ENCODE assay signal across 8 cellular contexts in the genomic region with DNA sequence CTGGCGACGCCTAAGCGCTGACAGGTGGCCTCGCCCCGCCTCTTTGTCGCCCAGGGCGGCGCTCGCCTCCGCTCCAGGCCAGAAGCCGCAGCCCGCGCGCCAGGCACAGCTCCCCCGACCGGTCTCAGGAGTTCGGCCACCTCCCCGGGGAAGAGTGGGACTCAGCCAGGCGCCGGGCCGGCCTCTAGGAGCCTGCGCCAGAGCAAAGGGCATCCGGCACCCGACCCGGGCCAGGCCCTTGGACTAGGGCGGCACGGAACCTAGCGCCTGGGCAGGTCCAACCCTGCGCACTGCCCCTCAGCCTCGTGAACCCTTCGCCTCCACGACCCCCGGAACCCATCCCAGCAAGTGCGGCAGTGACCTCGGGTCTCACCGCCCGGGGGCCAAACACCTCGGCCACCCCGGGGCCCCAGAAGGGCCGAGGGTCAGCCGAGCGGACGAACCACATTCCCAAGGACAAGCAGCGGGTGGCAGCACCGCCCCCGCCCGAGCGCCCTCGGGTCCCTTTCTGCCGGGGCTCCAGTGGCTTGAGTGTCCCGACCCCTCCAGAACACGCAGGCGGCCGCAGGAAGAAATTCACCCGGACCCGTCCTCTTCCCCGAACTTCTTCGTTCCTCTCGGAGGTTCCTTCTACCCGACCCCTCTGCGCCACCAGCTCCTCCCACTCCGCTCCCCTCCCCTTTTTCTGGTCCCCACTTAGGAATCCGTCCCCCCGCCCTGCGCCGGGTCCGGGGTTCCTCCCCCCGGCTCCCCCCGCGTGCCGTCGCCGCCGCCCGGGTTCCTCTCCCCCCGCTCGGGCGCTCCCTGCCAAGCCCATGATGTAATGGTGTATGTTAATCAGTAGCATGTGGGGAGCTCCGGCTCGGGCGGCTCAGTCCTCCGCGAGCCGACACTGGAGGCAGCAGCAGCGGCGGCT. TPM values are rescaled to one million over a fixed set of nuclear protein-coding genes. Genes with fewer than 3 reads are reported as not detected.
A peak's percentile ranks its signal among the peaks of the same experiment; 100 is the strongest.
DNase-seq lines count a peak whose midpoint lies in the region; FAIRE-seq and TF ChIP-seq lines count a peak whose summit lies in the region.

No MANE protein-coding gene starts in this region.

- H3K4me2 ChIP-seq in Loucy (ENCODE audit: low read depth, low read length, poor library complexity, severe bottlenecking), result peak overlapping the region; percentile 90

- H3K9me3 ChIP-seq in Loucy (ENCODE audit: insufficient read depth, low read depth, low read length) (no peaks in the 10 kb centered on the region), left ventricle myocardium inferior (replicated peaks) (no peaks in the 10 kb centered on the region)

- H3K4me1 Mint-ChIP-seq in progenitor cell of endocrine pancreas (ENCODE audit: low read depth), result peaks cover 14% of the 10 kb centered on the region

- H3K9me3 Mint-ChIP-seq in progenitor cell of endocrine pancreas (ENCODE audit: low read depth), result no peaks in the 10 kb centered on the region

- peaks cover 27% of the 10 kb centered on the region for H3K27me3 Mint-ChIP-seq in progenitor cell of endocrine pancreas

- peak overlapping the region; percentile 95 for H3K27ac Mint-ChIP-seq in progenitor cell of endocrine pancreas

- DNase-seq in GM06990 (ENCODE audit: extremely low read depth, insufficient read length), result peak; percentile 78
- DNase-seq in GOT3 (lab: John Stamatoyannopoulos, UW), result peak; percentile 18
- DNase-seq in SW480 (ENCODE audit: low spot score), result peak; percentile 93
- DNase-seq in amniotic epithelial cell (ENCODE audit: low read depth), result peak; percentile 77
- peak; percentile 96 for DNase-seq in left ventricle myocardium inferior
- DNase-seq in progenitor cell of endocrine pancreas (ENCODE audit: low spot score, unreplicated experiment), result peak; percentile 81
- peak; percentile 96 for DNase-seq in urothelium cell line (ENCODE audit: low spot score)

- H3K27ac ChIP-seq in left ventricle myocardium inferior (replicated peaks), result peak overlapping the region; percentile 99

- peak overlapping the region; percentile 94 for H2AFZ ChIP-seq in Loucy (ENCODE audit: low read length)

- H3K36me3 ChIP-seq in GM06990 (ENCODE audit: control insufficient read depth, insufficient read depth, low read length) (no peaks in the 10 kb centered on the region), Loucy (ENCODE audit: insufficient read depth, low read length) (no peaks in the 10 kb centered on the region), left ventricle myocardium inferior (no peaks in the 10 kb centered on the region)

- H3K27me3 ChIP-seq in GM06990 (replicated peaks; ENCODE audit: control insufficient read depth, insufficient read depth, low read length) (no peaks in the 10 kb centered on the region), Loucy (ENCODE audit: insufficient read depth, low read length, poor library complexity, severe bottlenecking) (no peaks in the 10 kb centered on the region), left ventricle myocardium inferior (ENCODE audit: low read depth) (no peaks in the 10 kb centered on the region)

- H3K4me3 ChIP-seq in GM06990 (replicated peaks; ENCODE audit: low read depth, low read length), result peak overlapping the region; percentile 63
- peak overlapping the region; percentile 82 for H3K4me3 ChIP-seq in Loucy (ENCODE audit: low read length, poor library complexity, severe bottlenecking)
- H3K4me3 ChIP-seq in left ventricle myocardium inferior, result peak overlapping the region; percentile 89

- H3F3A ChIP-seq in Loucy (ENCODE audit: low read depth), result peaks cover 10% of the 10 kb centered on the region

- H3K36me3 Mint-ChIP-seq in progenitor cell of endocrine pancreas (ENCODE audit: insufficient read depth), result no peaks in the 10 kb centered on the region

- H3K4me1 ChIP-seq in Loucy (ENCODE audit: insufficient read depth, low read length, poor library complexity, severe bottlenecking) (peaks cover 24% of the 10 kb centered on the region), left ventricle myocardium inferior (peaks cover 59% of the 10 kb centered on the region)

- peak; percentile 58 for FAIRE-seq in urothelium cell line (lab: Jason Lieb, UNC)

- no peaks in the 10 kb centered on the region for H4K20me1 ChIP-seq in Loucy (ENCODE audit: insufficient read depth, low read length, poor library complexity, severe bottlenecking)

- H3K4me3 Mint-ChIP-seq in progenitor cell of endocrine pancreas (ENCODE audit: low read depth), result peak overlapping the region; percentile 78

- intact Hi-C loops in left ventricle myocardium inferior (cut with micrococcal nuclease), result loop anchor here (2.0 kb wide), 1 partner anchor 207 kb away; no protein-coding TSS in a partner anchor

- 0 out of 2 replicates have a peak, but pooled peaks cover 4% of the 10 kb centered on the region for H3K79me2 ChIP-seq in Loucy (ENCODE audit: insufficient read depth, low read length)

- H3K9me2 ChIP-seq in Loucy (replicated peaks; ENCODE audit: low read depth, low read length), result no peaks in the 10 kb centered on the region

- H3K9ac ChIP-seq in Loucy (ENCODE audit: low read depth, low read length, poor library complexity, severe bottlenecking), result peak overlapping the region; percentile 62

- peak; percentile 38 for TF ChIP-seq CTCF in GM06990 (IDR thresholded peaks at IDR 0.05; ENCODE audit: insufficient read depth, low read length, poor library complexity, severe bottlenecking)
- TF ChIP-seq CTCF in Loucy (conservative IDR thresholded peaks at IDR 0.05; ENCODE audit: low read length), result peak; percentile 19; the same call in 1 of the 2 replicates
- TF ChIP-seq CTCF in left ventricle myocardium inferior (IDR thresholded peaks at IDR 0.05; ENCODE audit: borderline replicate concordance), result peak; percentile 50
- peak; percentile 25 for TF ChIP-seq CTCF in progenitor cell of endocrine pancreas (IDR thresholded peaks at IDR 0.05; ENCODE audit: unreplicated experiment)

RNA-seq across cellular contexts. Expression of a gene that starts 1.4 kb away (rescaled TPM):
- total RNA-seq in left ventricle myocardium inferior (173 TPM), progenitor cell of endocrine pancreas (9.1 and 10.8 TPM in 2 replicates)

RNA-seq across cellular contexts. Expression of a gene that starts 55.8 kb away (rescaled TPM):
- total RNA-seq in left ventricle myocardium inferior (21.3 TPM), progenitor cell of endocrine pancreas (16.9 and 19.3 TPM in 2 replicates)

Comparison
In these comparisons a context has a peak if more than half of its experiments do, and no peak if none do; other contexts are left out.
1. Peak in every context shown above with its lines: DNase-seq, H3K4me3 ChIP-seq and H3K27ac ChIP-seq.
2. DNase-seq: peak in every context shown above with its lines; median percentile 96 in left ventricle myocardium inferior; 96 in urothelium cell line; 93 in SW480; 81 in progenitor cell of endocrine pancreas; 78 in GM06990; 77 in amniotic epithelial cell; 18 in GOT3.
3. RNA of a gene that starts 1.4 kb away (total RNA-seq): 173 TPM in left ventricle myocardium inferior (single experiment); 9.1 to 10.8 TPM in progenitor cell of endocrine pancreas; every median in the first group is over 10 times any median in the second.